25 cellular contexts compared by ENCODE assay signal in the genomic region with DNA sequence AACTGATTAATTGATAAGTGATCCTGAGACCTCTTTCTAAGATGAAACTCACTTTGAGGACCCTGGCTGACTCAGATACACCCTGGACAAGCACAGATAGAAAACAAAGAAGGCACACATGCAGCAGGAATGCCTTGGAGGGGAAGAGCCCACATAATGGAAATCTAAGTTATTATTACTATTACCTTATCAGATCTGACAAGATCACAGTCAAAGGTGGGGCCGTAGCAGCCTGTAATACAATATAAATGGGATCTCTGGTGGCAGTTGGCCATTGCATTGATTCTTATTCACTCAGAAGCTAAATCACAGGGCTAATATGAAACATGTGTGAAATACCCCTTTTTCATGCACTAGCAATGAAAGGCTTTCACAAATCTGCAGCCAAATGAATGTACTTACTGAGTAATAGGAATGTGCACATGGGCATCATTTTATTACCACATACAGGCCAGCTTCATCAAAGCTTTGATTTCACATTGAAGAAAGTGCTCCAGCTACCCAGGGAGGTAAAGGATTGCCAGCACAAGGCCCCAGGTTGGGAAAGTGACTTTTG.
"Had no signal": no experiment of that assay in that cellular context is flagged by ENCODE, and none has a peak within 500 bp of the region (broad histone marks: within the 10 kb centered on the region; RNA-seq: fewer than 3 reads in every experiment).

No MANE protein-coding gene starts in this region.

- H3K9me3 ChIP-seq: left lung, prostate gland, testis, upper lobe of left lung had no signal

- DNase-seq: activated CD4-positive, alpha-beta memory T cell treated with anti-CD3 and anti-CD28 coated beads, Interleukin-2, amount 10 ng/mL, durations not matched to agents 7 days and 5 days; activated CD4-positive, alpha-beta T cell treated with anti-CD3 and anti-CD28 coated beads, Interleukin-2, amount 10 ng/mL, durations not matched to agents 24 days and 14 days; activated gamma-delta T cell; activated naive CD4-positive, alpha-beta T cell treated with anti-CD3 and anti-CD28 coated beads, Interleukin-2, amount 50 U/mL, for 16 hours; activated naive CD8-positive, alpha-beta T cell treated with anti-CD3 and anti-CD28 coated beads, Interleukin-2, amount 50 U/mL, for 24 hours; activated T-cell treated with anti-CD3 and anti-CD28 coated beads for 4 hours; anterior cingulate cortex; caudate nucleus; dermis blood vessel endothelial cell; effector CD8-positive, alpha-beta T cell; foreskin melanocyte; glutamatergic neuron; immature natural killer cell; kidney glomerular epithelial cell; left lung; naive thymus-derived CD4-positive, alpha-beta T cell; stimulated activated CD4-positive, alpha-beta T cell treated with anti-CD3 and anti-CD28 coated beads, Interleukin-2, amount 100 ng/mL, for 48 hours; stimulated activated naive CD4-positive, alpha-beta T cell; testis; upper lobe of left lung had no signal

- H2AFZ ChIP-seq: hepatocyte, neural progenitor cell had no signal

- ATAC-seq: activated naive CD8-positive, alpha-beta T cell treated with anti-CD3 and anti-CD28 coated beads, Interleukin-2, amount 50 U/mL, for 24 hours; left lung; naive thymus-derived CD4-positive, alpha-beta T cell had no signal

- H3K4me3 Mint-ChIP-seq: activated CD4-positive, alpha-beta memory T cell treated with anti-CD3 and anti-CD28 coated beads, Interleukin-2, amount 10 ng/mL, durations not matched to agents 7 days and 5 days; activated CD4-positive, alpha-beta T cell treated with anti-CD3 and anti-CD28 coated beads, Interleukin-2, amount 10 ng/mL, durations not matched to agents 24 days and 14 days; activated naive CD8-positive, alpha-beta T cell treated with anti-CD3 and anti-CD28 coated beads, Interleukin-2, amount 50 U/mL, for 24 hours; brain; immature natural killer cell; naive thymus-derived CD4-positive, alpha-beta T cell; neural progenitor cell had no signal

- H3K9ac ChIP-seq: neural progenitor cell had no signal

- H3K27ac ChIP-seq: hepatocyte, left lung, neural progenitor cell, prostate gland, testis, upper lobe of left lung had no signal

- H3K4me1 Mint-ChIP-seq: activated CD4-positive, alpha-beta T cell treated with anti-CD3 and anti-CD28 coated beads, Interleukin-2, amount 10 ng/mL, durations not matched to agents 24 days and 14 days; activated naive CD8-positive, alpha-beta T cell treated with anti-CD3 and anti-CD28 coated beads, Interleukin-2, amount 50 U/mL, for 24 hours; immature natural killer cell; naive thymus-derived CD4-positive, alpha-beta T cell had no signal

- H3K27me3 Mint-ChIP-seq: activated CD4-positive, alpha-beta memory T cell treated with anti-CD3 and anti-CD28 coated beads, Interleukin-2, amount 10 ng/mL, durations not matched to agents 7 days and 5 days had no signal

- H3K27me3 ChIP-seq: hepatocyte, left lung, neural progenitor cell, testis, upper lobe of left lung had no signal

- H3K36me3 Mint-ChIP-seq: brain; immature natural killer cell; naive thymus-derived CD4-positive, alpha-beta T cell; neural progenitor cell had no signal

- H3K36me3 ChIP-seq: left lung, neural progenitor cell, prostate gland, upper lobe of left lung had no signal

- H3K4me3 ChIP-seq: hepatocyte, left lung, lung, neural progenitor cell, prostate gland, testis, upper lobe of left lung had no signal

- H3K9me3 Mint-ChIP-seq: activated CD4-positive, alpha-beta memory T cell treated with anti-CD3 and anti-CD28 coated beads, Interleukin-2, amount 10 ng/mL, durations not matched to agents 7 days and 5 days; activated CD4-positive, alpha-beta T cell treated with anti-CD3 and anti-CD28 coated beads, Interleukin-2, amount 10 ng/mL, durations not matched to agents 24 days and 14 days; activated naive CD8-positive, alpha-beta T cell treated with anti-CD3 and anti-CD28 coated beads, Interleukin-2, amount 50 U/mL, for 24 hours; brain; immature natural killer cell; naive thymus-derived CD4-positive, alpha-beta T cell; neural progenitor cell had no signal

- H3K4me2 ChIP-seq: hepatocyte, neural progenitor cell had no signal

- H3K27ac Mint-ChIP-seq: activated CD4-positive, alpha-beta memory T cell treated with anti-CD3 and anti-CD28 coated beads, Interleukin-2, amount 10 ng/mL, durations not matched to agents 7 days and 5 days; activated CD4-positive, alpha-beta T cell treated with anti-CD3 and anti-CD28 coated beads, Interleukin-2, amount 10 ng/mL, durations not matched to agents 24 days and 14 days; activated naive CD8-positive, alpha-beta T cell treated with anti-CD3 and anti-CD28 coated beads, Interleukin-2, amount 50 U/mL, for 24 hours; immature natural killer cell; naive thymus-derived CD4-positive, alpha-beta T cell had no signal

- H3K79me2 ChIP-seq: hepatocyte had no signal

- H3K4me1 ChIP-seq: left lung, neural progenitor cell, prostate gland had no signal
